In the genomic region with DNA sequence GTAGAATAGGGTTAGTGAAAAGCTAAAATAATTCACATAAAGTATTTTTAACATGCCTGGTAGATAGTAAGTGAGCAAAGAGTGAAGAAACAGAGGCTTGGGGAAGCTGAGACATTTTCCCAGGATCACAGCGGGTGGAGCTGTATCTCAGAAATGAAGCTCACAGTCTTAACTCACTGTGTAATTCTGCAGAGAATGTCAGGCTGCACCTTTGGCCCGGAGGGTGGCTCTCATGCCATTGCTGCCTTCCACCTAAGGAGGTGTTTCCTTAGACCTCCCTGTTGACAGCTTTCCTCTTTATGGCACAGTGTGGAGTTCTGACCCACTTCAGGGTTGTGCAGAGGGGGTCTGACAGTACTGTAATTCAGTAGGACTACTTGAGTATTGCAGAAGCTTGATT, we compare ENCODE assay signal across 23 cellular contexts. TPM values are rescaled to one million over a fixed set of nuclear protein-coding genes. Genes with fewer than 3 reads are reported as not detected.
"Had no signal": no experiment of that assay in that cellular context is flagged by ENCODE, and none has a peak within 500 bp of the region (broad histone marks: within the 10 kb centered on the region; RNA-seq: fewer than 3 reads in every experiment).

No MANE protein-coding gene starts in this region.

- H3K4me3 ChIP-seq: cardiac muscle cell, esophagus muscularis mucosa, gastroesophageal sphincter, heart right ventricle, lung, pancreas, smooth muscle cell, thoracic aorta had no signal

- H3K36me3 ChIP-seq: cardiac muscle cell, neutrophil, pancreas, thoracic aorta had no signal

- DNase-seq: activated CD4-positive, alpha-beta memory T cell treated with anti-CD3 and anti-CD28 coated beads, Interleukin-2, amount 10 ng/mL, durations not matched to agents 7 days and 5 days; activated CD4-positive, alpha-beta T cell treated with anti-CD3 and anti-CD28 coated beads for 48 hours; activated CD4-positive, CD25-positive, alpha-beta regulatory T cell; activated CD8-positive, alpha-beta memory T cell treated with anti-CD3 and anti-CD28 coated beads, Interleukin-2, amount 10 ng/mL, durations not matched to agents 7 days and 5 days; dermis blood vessel endothelial cell; effector memory CD4-positive, alpha-beta T cell; heart right ventricle; immature natural killer cell; pancreas; stimulated activated CD4-positive, alpha-beta T cell treated with anti-CD3 and anti-CD28 coated beads, Interleukin-4, amount 100 ng/mL, for 1 hour; stimulated activated naive CD8-positive, alpha-beta T cell treated with anti-CD3 and anti-CD28 coated beads, Interleukin-15, amount 100 ng/mL, for 72 hours; T1000 had no signal

- H3K27me3 ChIP-seq: cardiac muscle cell, esophagus muscularis mucosa, gastroesophageal sphincter, heart right ventricle, neutrophil, pancreas had no signal

- H3K9me3 ChIP-seq: neutrophil, pancreas had no signal

- H3K27ac ChIP-seq: cardiac muscle cell, esophagus muscularis mucosa, gastroesophageal sphincter, heart right ventricle, neutrophil, pancreas, thoracic aorta had no signal

- ATAC-seq: activated CD8-positive, alpha-beta memory T cell treated with anti-CD3 and anti-CD28 coated beads, Interleukin-2, amount 10 ng/mL, durations not matched to agents 7 days and 5 days; gastroesophageal sphincter; heart right ventricle; pancreas; sciatic nerve; stimulated activated naive CD8-positive, alpha-beta T cell treated with anti-CD3 and anti-CD28 coated beads, Interleukin-15, amount 100 ng/mL, for 72 hours had no signal

RNA-seq across cellular contexts. Expression of gene IDI2, which starts 40.3 kb away (rescaled TPM):
- total RNA-seq: activated CD4-positive, alpha-beta memory T cell treated with anti-CD3 and anti-CD28 coated beads, Interleukin-2, amount 10 ng/mL, durations not matched to agents 7 days and 5 days; activated CD8-positive, alpha-beta memory T cell treated with anti-CD3 and anti-CD28 coated beads, Interleukin-2, amount 10 ng/mL, durations not matched to agents 7 days and 5 days; cardiac muscle cell; dermis blood vessel endothelial cell; endothelial cell of umbilical vein; esophagus muscularis mucosa; gastroesophageal sphincter; mononuclear cell; pancreas; sciatic nerve; smooth muscle cell; T-helper 1 cell treated with Interleukin-12 subunit alpha and Interleukin-12 subunit beta and Interleukin-4 antibody, amounts not matched to agents 30 ng/mL and 1 ng/mL, for 36 hours; thoracic aorta had no signal
